ENCODE assay signal across 12 cellular contexts in genomic region chr6:107800564-107801164, GRCh38. TPM values are rescaled to one million over a fixed set of nuclear protein-coding genes. Genes with fewer than 3 reads are reported as not detected.
A peak's percentile ranks its signal among the peaks of the same experiment; 100 is the strongest.
DNase-seq lines count a peak whose midpoint lies in the region; ATAC-seq, FAIRE-seq and TF ChIP-seq lines count a peak whose summit lies in the region.
"Had no signal": no experiment of that assay in that cellular context is flagged by ENCODE, and none has a peak within 500 bp of the region (broad histone marks: within the 10 kb centered on the region; RNA-seq: fewer than 3 reads in every experiment).

No MANE protein-coding gene starts in this region.

- H3K4me2 ChIP-seq in keratinocyte (ENCODE audit: control insufficient read depth, extremely low read depth, insufficient read depth, low read depth, low read length), result no peak overlapping the region

- dilution Hi-C loops in keratinocyte (cut with MboI; ENCODE audit: extremely low pct_ligation_motif_present, low sequenced_read_pairs), result no loop called here

- H3K9me1 ChIP-seq in keratinocyte (ENCODE audit: control insufficient read depth, extremely low read depth, insufficient read depth, low read length), result no peaks in the 10 kb centered on the region

- H4K20me1 ChIP-seq in keratinocyte (ENCODE audit: control insufficient read depth, extremely low read depth, insufficient read depth, low read length), result no peaks in the 10 kb centered on the region

- H3K4me3 Mint-ChIP-seq in CD4-positive, CD25-positive, alpha-beta regulatory T cell, result no peak overlapping the region
- H3K4me3 Mint-ChIP-seq in WTC11, result no peak overlapping the region

- H3K27me3 ChIP-seq in CD4-positive, CD25-positive, alpha-beta regulatory T cell (ENCODE audit: control insufficient read depth, insufficient read depth, low read length), result peaks cover 2% of the 10 kb centered on the region
- no peaks in the 10 kb centered on the region for H3K27me3 ChIP-seq in keratinocyte (ENCODE audit: control insufficient read depth, extremely low read depth, insufficient read depth, low read length)
- no peaks in the 10 kb centered on the region for H3K27me3 ChIP-seq in testis
- no peaks in the 10 kb centered on the region for H3K27me3 ChIP-seq in lower lobe of right lung (ENCODE audit: low read depth)

- H3K36me3 Mint-ChIP-seq in CD4-positive, CD25-positive, alpha-beta regulatory T cell, result peaks cover 20% of the 10 kb centered on the region
- peaks cover 5% of the 10 kb centered on the region; the same call in 1 of the 2 replicates for H3K36me3 Mint-ChIP-seq in WTC11

- H3K79me2 ChIP-seq in keratinocyte (ENCODE audit: control insufficient read depth, insufficient read depth, low read length), result no peaks in the 10 kb centered on the region

- peaks cover 14 to 48% (median 23%) of the 10 kb centered on the region in 4 donors for H3K4me1 Mint-ChIP-seq in CD4-positive, CD25-positive, alpha-beta regulatory T cell
- peaks cover 26% of the 10 kb centered on the region for H3K4me1 Mint-ChIP-seq in WTC11

- FAIRE-seq in keratinocyte (lab: Jason Lieb, UNC), result no peak
- FAIRE-seq: G401.6, small intestine had no signal

- H3K4me1 ChIP-seq in CD4-positive, CD25-positive, alpha-beta regulatory T cell (ENCODE audit: control insufficient read depth, insufficient read depth, low read length, poor library complexity, severe bottlenecking), result no peaks in the 10 kb centered on the region
- H3K4me1 ChIP-seq in keratinocyte (ENCODE audit: control insufficient read depth, extremely low read depth, insufficient read depth, low read length) (peaks cover 3% of the 10 kb centered on the region), testis (no peaks in the 10 kb centered on the region), lower lobe of right lung (no peaks in the 10 kb centered on the region)

- no peak for ATAC-seq in CD4-positive, CD25-positive, alpha-beta regulatory T cell (ENCODE audit: low read depth in 2 of 2)
- ATAC-seq in WTC11 (peak; percentile 53; the same call in 1 of the 2 replicates), lower lobe of right lung (no peak)

- TF ChIP-seq CTCF in GM20000 (IDR thresholded peaks at IDR 0.05; ENCODE audit: extremely low read depth, missing control alignments), result peak; percentile 9
- no peak for TF ChIP-seq CTCF in WTC11 (IDR thresholded peaks at IDR 0.05)
- peak in 2 of 3 experiments; percentile 60 to 76 for TF ChIP-seq CTCF in keratinocyte (optimal IDR thresholded peaks at IDR 0.05 in 1 of 3, IDR thresholded peaks at IDR 0.05 in 1 of 3, conservative IDR thresholded peaks at IDR 0.05 in 1 of 3; ENCODE audit: extremely low read depth in 1 of 3, insufficient read depth in 2 of 3, low read length in 3 of 3)
- TF ChIP-seq CTCF in testis (IDR thresholded peaks at IDR 0.05), result no peak
- TF ChIP-seq CTCF in lower lobe of right lung (IDR thresholded peaks at IDR 0.05), result no peak

- CTCF ChIA-PET in WTC11 (lab: Charles Lee), result no interaction called here

- POLR2A ChIA-PET in WTC11 (lab: Charles Lee), result no interaction called here

- no peak overlapping the region for H3K27ac ChIP-seq in CD4-positive, CD25-positive, alpha-beta regulatory T cell (ENCODE audit: insufficient read depth, low read length, poor library complexity, severe bottlenecking)
- no peak overlapping the region for H3K27ac ChIP-seq in keratinocyte (ENCODE audit: control insufficient read depth, insufficient read depth, low read length)
- H3K27ac ChIP-seq in testis, result no peak overlapping the region
- no peak overlapping the region for H3K27ac ChIP-seq in lower lobe of right lung

- H2AFZ ChIP-seq in keratinocyte (ENCODE audit: control insufficient read depth, low read length), result no peak overlapping the region

- TF ChIP-seq POLR2A in testis (IDR thresholded peaks at IDR 0.05), result no peak

- intact Hi-C loops in testis (cut with DNase I; ENCODE audit: low total_unique reads) (no loop called here), lower lobe of right lung (cut with DNase I) (no loop called here)

- H3K9me3 ChIP-seq in CD4-positive, CD25-positive, alpha-beta regulatory T cell (ENCODE audit: control insufficient read depth in 2 of 2, low read length in 2 of 2), result no peaks in the 10 kb centered on the region
- H3K9me3 ChIP-seq in keratinocyte (ENCODE audit: control insufficient read depth, low read depth, low read length), result no peaks in the 10 kb centered on the region
- H3K9me3 ChIP-seq in testis, result no peaks in the 10 kb centered on the region
- no peaks in the 10 kb centered on the region for H3K9me3 ChIP-seq in lower lobe of right lung

- peaks cover 0 to 4% (median 0%) of the 10 kb centered on the region in 7 donors for H3K9me3 Mint-ChIP-seq in CD4-positive, CD25-positive, alpha-beta regulatory T cell
- peaks cover 6% of the 10 kb centered on the region for H3K9me3 Mint-ChIP-seq in WTC11

- H3K4me3 ChIP-seq in CD4-positive, CD25-positive, alpha-beta regulatory T cell (ENCODE audit: low read depth, low read length), result no peak overlapping the region
- H3K4me3 ChIP-seq in keratinocyte (ENCODE audit: control insufficient read depth in 2 of 3, extremely low read depth in 1 of 3, insufficient read depth in 2 of 3, low read depth in 1 of 3, low read length in 3 of 3), result no peak overlapping the region
- H3K4me3 ChIP-seq in testis, result no peak overlapping the region
- H3K4me3 ChIP-seq in lower lobe of right lung, result no peak overlapping the region
- H3K4me3 ChIP-seq: lung had no signal

- H3K36me3 ChIP-seq in CD4-positive, CD25-positive, alpha-beta regulatory T cell (ENCODE audit: control insufficient read depth, insufficient read depth, low read length), result no peaks in the 10 kb centered on the region
- H3K36me3 ChIP-seq in keratinocyte (ENCODE audit: control insufficient read depth in 2 of 2, extremely low read depth in 1 of 2, insufficient read depth in 2 of 2, low read length in 2 of 2), result no peaks in the 10 kb centered on the region
- H3K36me3 ChIP-seq in testis (ENCODE audit: low read depth, missing control alignments), result no peaks in the 10 kb centered on the region
- H3K36me3 ChIP-seq in lower lobe of right lung, result no peaks in the 10 kb centered on the region

- H3K27ac Mint-ChIP-seq in CD4-positive, CD25-positive, alpha-beta regulatory T cell, result peak overlapping the region in 2 of 3 donors; percentile 23 to 50
- peak overlapping the region; percentile 10; the same call in 1 of the 2 replicates for H3K27ac Mint-ChIP-seq in WTC11

- WGBS in testis, 2 donors, result 96 to 100% methylated on average over 2 of the region's 2 CpGs

- no peak overlapping the region for H3K9ac ChIP-seq in keratinocyte (ENCODE audit: control insufficient read depth, extremely low read depth, insufficient read depth, low read length)

- H3K27me3 Mint-ChIP-seq in CD4-positive, CD25-positive, alpha-beta regulatory T cell, result no peaks in the 10 kb centered on the region
- H3K27me3 Mint-ChIP-seq in WTC11 (ENCODE audit: low read depth), result no peaks in the 10 kb centered on the region

- DNase-seq in CD4-positive, CD25-positive, alpha-beta regulatory T cell, result peak in 1 of 3 donors; percentile 28
- DNase-seq in GM20000 (ENCODE audit: low spot score) (peak; percentile 48), WTC11 (ENCODE audit: low spot score) (no peak), keratinocyte (ENCODE audit: low read depth, low spot score) (no peak), SW480 (ENCODE audit: low spot score) (no peak), testis (no peak), germinal center (ENCODE audit: low spot score) (no peak), lower lobe of right lung (no peak)
- DNase-seq: NCI-H1436 treated with DMSO at 0.1 percent for 48 hours, small intestine had no signal

TF ChIP-seq in WTC11, 78 proteins besides CTCF, POLR2A, EP300 and RAD21 (continues in another document):
- no peak for TF ChIP-seq KAT7 (CRISPR knock-in tag; IDR thresholded peaks at IDR 0.05; ENCODE audit: borderline replicate concordance)
- TF ChIP-seq ZNF532 (CRISPR knock-in tag; IDR thresholded peaks at IDR 0.05; ENCODE audit: borderline replicate concordance), result no peak

RNA-seq across cellular contexts. Expression of gene SCML4, which starts 23.4 kb away (rescaled TPM):
- total RNA-seq in CD4-positive, CD25-positive, alpha-beta regulatory T cell, result 33.2 TPM
- polyA plus RNA-seq in CD4-positive, CD25-positive, alpha-beta regulatory T cell, result 10 to 100 TPM in 3 of 4 donors, 1 to 10 TPM in 1; 9.3 to 20.9 (median 15.9) TPM
- total RNA-seq in WTC11 (2021) (not detected in 3 replicates), testis (1 to 10 TPM; 1.3 to 1.4 TPM), lower lobe of right lung (3.2 TPM)
- polyA plus RNA-seq in keratinocyte (not detected in 3 replicates), testis (ENCODE audit: insufficient read depth, low read depth, low replicate concordance) (7.8 TPM)
- not detected for polyA plus RNA-seq in keratinocyte (2011; ENCODE audit: low read depth)
- polyA plus RNA-seq in keratinocyte (2011; cell fraction: cytosol; rRNA removed), result not detected in 2 replicates
- polyA plus RNA-seq in keratinocyte (2011; cell fraction: nucleus; rRNA removed), result not detected in 2 replicates
- polyA plus RNA-seq in keratinocyte (2012; ENCODE audit: low replicate concordance), result not detected in 2 replicates
- not detected in 3 replicates for polyA minus RNA-seq in keratinocyte
- polyA minus RNA-seq in keratinocyte (2011; cell fraction: cytosol; rRNA and poly(A)+ RNA removed), result not detected
- polyA minus RNA-seq in keratinocyte (2011; cell fraction: nucleus; rRNA and poly(A)+ RNA removed), result not detected in 2 replicates

Comparison
In these comparisons a context has a peak if more than half of its experiments do, and no peak if none do; other contexts are left out.
1. CTCF ChIP-seq: peak in GM20000 (single experiment) and keratinocyte (2 of 3); none in WTC11 (single experiment), testis (0 of 3) and lower lobe of right lung (single experiment).